Comparison of ENCODE assay signal across 14 cellular contexts in genomic region chr4:80342684-80343083, GRCh38. TPM values are rescaled to one million over a fixed set of nuclear protein-coding genes. Genes with fewer than 3 reads are reported as not detected.
"Had no signal": no experiment of that assay in that cellular context is flagged by ENCODE, and none has a peak within 500 bp of the region (broad histone marks: within the 10 kb centered on the region; RNA-seq: fewer than 3 reads in every experiment).

No MANE protein-coding gene starts in this region.

RNA-seq across cellular contexts. Expression of gene CFAP299, which starts 7.2 kb away (rescaled TPM):
- total RNA-seq: kidney epithelial cell; left cardiac atrium; left colon; left lobe of liver; left ventricle myocardium inferior; left ventricle myocardium superior; liver; lower leg skin; lung microvascular endothelial cell; mammary epithelial cell; mesenteric fat pad; mucosa of descending colon; mucosa of gallbladder; naive thymus-derived CD4-positive, alpha-beta T cell had no signal
